ENCODE assay signal across 1 cellular context in the genomic region with DNA sequence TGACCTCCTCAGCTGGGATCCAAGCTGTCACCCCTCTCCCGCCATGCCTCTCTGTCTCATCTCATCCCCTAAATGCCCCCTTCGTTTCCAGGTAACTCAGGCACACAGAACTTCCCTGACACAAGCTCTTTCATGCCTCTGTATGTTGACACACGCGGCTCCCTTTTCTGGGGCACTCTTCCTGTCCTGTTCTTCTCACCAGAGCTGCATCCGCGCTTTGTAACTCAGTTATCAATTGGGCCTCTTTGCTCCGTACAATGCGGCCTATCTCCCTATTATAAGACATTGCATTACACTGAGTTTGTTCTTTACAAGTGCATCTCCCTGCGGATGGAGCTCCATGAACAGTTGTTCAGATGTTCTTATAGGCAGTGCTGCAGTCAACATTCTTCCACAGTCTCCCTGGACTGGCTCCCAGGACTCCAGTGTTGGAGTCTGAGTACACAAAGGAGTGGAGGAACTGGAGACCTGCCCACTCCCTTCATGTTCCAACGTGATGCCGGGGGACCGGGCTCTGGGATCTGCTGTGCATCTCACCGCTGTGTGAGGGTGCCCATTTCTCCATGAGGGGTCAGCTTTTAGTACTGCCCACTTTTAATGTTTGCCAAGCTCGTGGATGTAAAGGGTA.
TF ChIP-seq lines count a peak whose summit lies in the region.

No MANE protein-coding gene starts in this region.

TF ChIP-seq in A549, 52 proteins besides CTCF, POLR2A, EP300 and RAD21 (continued from another document):
- TF ChIP-seq, protein P1, sequence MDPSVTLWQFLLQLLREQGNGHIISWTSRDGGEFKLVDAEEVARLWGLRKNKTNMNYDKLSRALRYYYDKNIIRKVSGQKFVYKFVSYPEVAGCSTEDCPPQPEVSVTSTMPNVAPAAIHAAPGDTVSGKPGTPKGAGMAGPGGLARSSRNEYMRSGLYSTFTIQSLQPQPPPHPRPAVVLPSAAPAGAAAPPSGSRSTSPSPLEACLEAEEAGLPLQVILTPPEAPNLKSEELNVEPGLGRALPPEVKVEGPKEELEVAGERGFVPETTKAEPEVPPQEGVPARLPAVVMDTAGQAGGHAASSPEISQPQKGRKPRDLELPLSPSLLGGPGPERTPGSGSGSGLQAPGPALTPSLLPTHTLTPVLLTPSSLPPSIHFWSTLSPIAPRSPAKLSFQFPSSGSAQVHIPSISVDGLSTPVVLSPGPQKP (IDR thresholded peaks at IDR 0.05; ENCODE audit: low read depth, low read length) = no peak
- TF ChIP-seq KDM5A (IDR thresholded peaks at IDR 0.05) (no peak), ZNF302 (CRISPR knock-in tag; IDR thresholded peaks at IDR 0.05) (no peak), ZSCAN20 (CRISPR knock-in tag; IDR thresholded peaks at IDR 0.05) (no peak)
TF ChIP-seq in A549: peak in this region for 2.
